4 cellular contexts compared by ENCODE assay signal in the genomic region with DNA sequence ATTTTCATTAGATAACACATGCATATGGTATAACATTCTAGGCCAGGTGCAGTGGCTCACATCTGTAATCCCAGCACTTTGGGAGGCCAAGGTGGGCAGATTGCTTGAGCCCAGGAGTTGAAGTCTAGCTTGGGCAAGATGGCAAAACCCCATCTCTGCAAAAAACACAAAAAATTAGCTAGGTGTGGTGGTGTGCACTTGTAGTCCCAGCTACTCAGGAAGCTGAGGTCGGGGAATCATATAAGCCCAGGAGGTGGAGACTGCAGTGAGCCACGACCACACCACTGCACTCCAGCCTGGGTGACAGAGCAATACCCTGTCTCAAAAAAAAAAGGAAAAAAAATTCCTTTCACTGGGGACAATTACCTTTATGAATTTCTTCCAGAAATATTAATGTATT. TPM values are rescaled to one million over a fixed set of nuclear protein-coding genes. Genes with fewer than 3 reads are reported as not detected.
"Had no signal": no experiment of that assay in that cellular context is flagged by ENCODE, and none has a peak within 500 bp of the region (broad histone marks: within the 10 kb centered on the region; RNA-seq: fewer than 3 reads in every experiment).

No MANE protein-coding gene starts in this region.

RNA-seq across cellular contexts. Expression of gene CETP, which starts 43.8 kb away (rescaled TPM):
- total RNA-seq: bronchial epithelial cell, chondrocyte, mammary epithelial cell, thoracic aorta had no signal
